ENCODE assay signal across 2 cellular contexts in genomic region chr7:149887311-149887710, GRCh38.
TF ChIP-seq lines count a peak whose summit lies in the region.

No MANE protein-coding gene starts in this region.

TF ChIP-seq in H1, 55 proteins besides CTCF, POLR2A, EP300 and RAD21:
- TF ChIP-seq CTBP2 (IDR thresholded peaks at IDR 0.05; ENCODE audit: borderline replicate concordance, insufficient read depth, insufficient read length, low read length) (no peak), MAFK (IDR thresholded peaks at IDR 0.05; ENCODE audit: low read depth, low read length) (no peak)

TF ChIP-seq in HepG2, 621 proteins besides CTCF, POLR2A, EP300 and RAD21:
- TF ChIP-seq, protein P1, sequence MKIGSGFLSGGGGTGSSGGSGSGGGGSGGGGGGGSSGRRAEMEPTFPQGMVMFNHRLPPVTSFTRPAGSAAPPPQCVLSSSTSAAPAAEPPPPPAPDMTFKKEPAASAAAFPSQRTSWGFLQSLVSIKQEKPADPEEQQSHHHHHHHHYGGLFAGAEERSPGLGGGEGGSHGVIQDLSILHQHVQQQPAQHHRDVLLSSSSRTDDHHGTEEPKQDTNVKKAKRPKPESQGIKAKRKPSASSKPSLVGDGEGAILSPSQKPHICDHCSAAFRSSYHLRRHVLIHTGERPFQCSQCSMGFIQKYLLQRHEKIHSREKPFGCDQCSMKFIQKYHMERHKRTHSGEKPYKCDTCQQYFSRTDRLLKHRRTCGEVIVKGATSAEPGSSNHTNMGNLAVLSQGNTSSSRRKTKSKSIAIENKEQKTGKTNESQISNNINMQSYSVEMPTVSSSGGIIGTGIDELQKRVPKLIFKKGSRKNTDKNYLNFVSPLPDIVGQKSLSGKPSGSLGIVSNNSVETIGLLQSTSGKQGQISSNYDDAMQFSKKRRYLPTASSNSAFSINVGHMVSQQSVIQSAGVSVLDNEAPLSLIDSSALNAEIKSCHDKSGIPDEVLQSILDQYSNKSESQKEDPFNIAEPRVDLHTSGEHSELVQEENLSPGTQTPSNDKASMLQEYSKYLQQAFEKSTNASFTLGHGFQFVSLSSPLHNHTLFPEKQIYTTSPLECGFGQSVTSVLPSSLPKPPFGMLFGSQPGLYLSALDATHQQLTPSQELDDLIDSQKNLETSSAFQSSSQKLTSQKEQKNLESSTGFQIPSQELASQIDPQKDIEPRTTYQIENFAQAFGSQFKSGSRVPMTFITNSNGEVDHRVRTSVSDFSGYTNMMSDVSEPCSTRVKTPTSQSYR (CRISPR knock-in tag; IDR thresholded peaks at IDR 0.05; ENCODE audit: borderline replicate concordance), result no peak
- TF ChIP-seq, protein P2, sequence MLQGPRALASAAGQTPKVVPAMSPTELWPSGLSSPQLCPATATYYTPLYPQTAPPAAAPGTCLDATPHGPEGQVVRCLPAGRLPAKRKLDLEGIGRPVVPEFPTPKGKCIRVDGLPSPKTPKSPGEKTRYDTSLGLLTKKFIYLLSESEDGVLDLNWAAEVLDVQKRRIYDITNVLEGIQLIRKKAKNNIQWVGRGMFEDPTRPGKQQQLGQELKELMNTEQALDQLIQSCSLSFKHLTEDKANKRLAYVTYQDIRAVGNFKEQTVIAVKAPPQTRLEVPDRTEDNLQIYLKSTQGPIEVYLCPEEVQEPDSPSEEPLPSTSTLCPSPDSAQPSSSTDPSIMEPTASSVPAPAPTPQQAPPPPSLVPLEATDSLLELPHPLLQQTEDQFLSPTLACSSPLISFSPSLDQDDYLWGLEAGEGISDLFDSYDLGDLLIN (CRISPR knock-in tag; IDR thresholded peaks at IDR 0.05; ENCODE audit: borderline replicate concordance), result no peak
- TF ChIP-seq U2AF1 (optimal IDR thresholded peaks at IDR 0.05; ENCODE audit: low read depth, low read length), result no peak
- TF ChIP-seq ZNF329 (CRISPR knock-in tag; IDR thresholded peaks at IDR 0.05; ENCODE audit: low read depth), result no peak
- no peak for TF ChIP-seq ZIK1 (CRISPR knock-in tag; IDR thresholded peaks at IDR 0.05; ENCODE audit: borderline replicate concordance, low read depth)
- no peak for TF ChIP-seq DPF2 (CRISPR knock-in tag; IDR thresholded peaks at IDR 0.05; ENCODE audit: borderline replicate concordance, low read depth)
- TF ChIP-seq TARDBP (CRISPR knock-in tag; IDR thresholded peaks at IDR 0.05), result no peak
- TF ChIP-seq ISL2 (CRISPR knock-in tag; IDR thresholded peaks at IDR 0.05), result no peak
- TF ChIP-seq ZBTB4 (CRISPR knock-in tag; IDR thresholded peaks at IDR 0.05; ENCODE audit: borderline replicate concordance), result no peak
- TF ChIP-seq ZNF558 (CRISPR knock-in tag; IDR thresholded peaks at IDR 0.05; ENCODE audit: borderline replicate concordance), result no peak
- TF ChIP-seq ZNF629 (CRISPR knock-in tag; conservative IDR thresholded peaks at IDR 0.05), result no peak
- TF ChIP-seq, protein P3, sequence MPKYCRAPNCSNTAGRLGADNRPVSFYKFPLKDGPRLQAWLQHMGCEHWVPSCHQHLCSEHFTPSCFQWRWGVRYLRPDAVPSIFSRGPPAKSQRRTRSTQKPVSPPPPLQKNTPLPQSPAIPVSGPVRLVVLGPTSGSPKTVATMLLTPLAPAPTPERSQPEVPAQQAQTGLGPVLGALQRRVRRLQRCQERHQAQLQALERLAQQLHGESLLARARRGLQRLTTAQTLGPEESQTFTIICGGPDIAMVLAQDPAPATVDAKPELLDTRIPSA (CRISPR knock-in tag; IDR thresholded peaks at IDR 0.05; ENCODE audit: borderline replicate concordance), result no peak
- TF ChIP-seq FLYWCH1 (CRISPR knock-in tag; IDR thresholded peaks at IDR 0.05), result no peak
- TF ChIP-seq MEIS1 (CRISPR knock-in tag; IDR thresholded peaks at IDR 0.05; ENCODE audit: borderline replicate concordance), result no peak
- TF ChIP-seq AGO1 (IDR thresholded peaks at IDR 0.05; ENCODE audit: low read depth, low read length, poor library complexity, severe bottlenecking), result no peak
- TF ChIP-seq BRD4 (CRISPR knock-in tag; IDR thresholded peaks at IDR 0.05), result no peak
- no peak for TF ChIP-seq NR1H2 (CRISPR knock-in tag; IDR thresholded peaks at IDR 0.05; ENCODE audit: borderline replicate concordance, low read depth)
- no peak for TF ChIP-seq PAXIP1 (CRISPR knock-in tag; conservative IDR thresholded peaks at IDR 0.05)
- no peak for TF ChIP-seq ZNF460 (CRISPR knock-in tag; IDR thresholded peaks at IDR 0.05; ENCODE audit: borderline replicate concordance)
- no peak for TF ChIP-seq AHDC1 (CRISPR knock-in tag; IDR thresholded peaks at IDR 0.05; ENCODE audit: borderline replicate concordance)
TF ChIP-seq in HepG2: peak in this region for 0.
